8 cellular contexts compared by ENCODE assay signal in the genomic region with DNA sequence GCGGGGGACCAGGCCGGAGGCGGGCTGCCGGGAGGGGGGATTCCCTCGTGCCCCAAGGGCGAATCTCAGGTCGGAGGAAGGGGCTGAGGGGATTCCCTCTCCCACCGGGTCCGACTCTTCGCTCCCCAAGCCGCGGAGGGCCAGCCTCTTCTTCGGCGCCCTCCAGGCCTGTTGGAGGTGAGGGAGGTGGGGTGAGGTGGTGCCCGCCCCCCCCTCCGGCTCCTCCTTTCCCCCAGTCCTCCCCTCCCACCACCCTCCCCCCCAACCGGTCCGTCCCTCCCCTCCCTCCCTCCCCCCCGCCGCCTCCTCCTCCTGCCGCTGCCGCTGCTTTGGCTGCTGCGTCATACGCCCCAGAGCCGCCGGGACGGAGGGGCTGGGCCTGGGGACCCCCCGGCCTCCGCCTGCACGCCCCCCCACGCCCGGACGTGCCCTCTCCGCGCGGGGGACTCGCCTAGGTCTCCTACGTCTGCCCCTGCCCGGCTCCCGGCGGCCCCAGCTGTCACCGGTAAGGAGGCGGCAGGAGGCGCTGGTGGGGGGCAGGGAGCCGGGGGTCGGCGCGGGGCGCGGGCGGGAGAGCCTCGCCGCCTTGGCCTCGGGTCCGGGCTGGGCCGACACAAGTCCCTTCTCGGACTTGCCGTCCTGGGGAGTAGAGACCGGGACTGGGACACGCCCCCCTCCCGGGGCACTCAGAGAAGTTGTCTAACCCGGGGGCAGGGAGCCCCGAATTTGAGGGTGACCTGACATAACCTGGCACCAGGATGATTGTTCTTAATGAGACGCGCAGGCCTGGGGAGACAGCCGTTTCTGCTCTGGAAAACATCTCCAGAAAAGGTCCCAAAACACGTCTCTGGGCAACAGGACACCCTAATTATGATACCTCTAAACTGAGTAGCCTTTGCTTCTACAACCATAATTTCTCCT. TPM values are rescaled to one million over a fixed set of nuclear protein-coding genes. Genes with fewer than 3 reads are reported as not detected.
A peak's percentile ranks its signal among the peaks of the same experiment; 100 is the strongest.
DNase-seq lines count a peak whose midpoint lies in the region; ATAC-seq and TF ChIP-seq lines count a peak whose summit lies in the region.

A gene (plus strand): TSS at position 304 of the 921 bp plus-strand sequence. CDS start 1,250 bp downstream, outside the sequence.

- CTCF ChIA-PET in WTC11 (lab: Charles Lee): interaction anchor here (0.6 to 2.1 kb wide), 11 partner anchors 8 to 1548 kb away, joined by 3 to 17 read pairs (median 4); a partner anchor contains a TSS

- no peaks in the 10 kb centered on the region for H3K9me3 Mint-ChIP-seq in WTC11

- peak within 1 kb of the TSS; percentile 85 for H3K9ac ChIP-seq in endocrine pancreas (ENCODE audit: control insufficient read depth, insufficient read depth, low read length)

- POLR2A ChIA-PET in WTC11 (lab: Charles Lee): interaction anchor here (0.6 to 1.8 kb wide), 7 partner anchors 14 to 29 kb away, joined by 3 to 10 read pairs (median 4); no protein-coding TSS in a partner anchor

- no peaks in the 10 kb centered on the region for H3K27me3 Mint-ChIP-seq in WTC11 (ENCODE audit: low read depth)

- H3K27ac Mint-ChIP-seq in WTC11: peak within 1 kb of the TSS; percentile 98

- ATAC-seq in GM21786 (IDR thresholded peaks at IDR 0.05; ENCODE audit: unreplicated experiment): peak; percentile 22
- no peak; the same call in 1 of the 2 replicates for ATAC-seq in WTC11

- peaks cover 50% of the 10 kb centered on the region for H3K36me3 Mint-ChIP-seq in WTC11

- H3K9me3 ChIP-seq in endocrine pancreas (ENCODE audit: control insufficient read depth, low read length): no peaks in the 10 kb centered on the region
- no peaks in the 10 kb centered on the region for H3K9me3 ChIP-seq in mesodermal cell (ENCODE audit: control insufficient read depth, low read length)
- H3K9me3 ChIP-seq in thymus (ENCODE audit: control insufficient read depth): no peaks in the 10 kb centered on the region

- no peak for TF ChIP-seq CTCF in WTC11 (IDR thresholded peaks at IDR 0.05)

- no peaks in the 10 kb centered on the region for H3K27me3 ChIP-seq in endocrine pancreas (ENCODE audit: control insufficient read depth, insufficient read depth, low read length)
- no peaks in the 10 kb centered on the region for H3K27me3 ChIP-seq in thymus (ENCODE audit: control insufficient read depth, insufficient read depth)

- H3K4me1 Mint-ChIP-seq in WTC11: peaks cover 29% of the 10 kb centered on the region

- H3K4me3 ChIP-seq in Jurkat, Clone E6-1 (ENCODE audit: low read length): peak within 1 kb of the TSS; percentile 65
- peak within 1 kb of the TSS; percentile 74 for H3K4me3 ChIP-seq in endocrine pancreas (ENCODE audit: control insufficient read depth, insufficient read depth, low read length)
- peak within 1 kb of the TSS; percentile 81 for H3K4me3 ChIP-seq in mesodermal cell (ENCODE audit: extremely low read depth, insufficient read depth, low read length, poor library complexity, severe bottlenecking)
- H3K4me3 ChIP-seq in thymus (ENCODE audit: low read length): peak within 1 kb of the TSS; percentile 88

- H3K36me3 ChIP-seq in endocrine pancreas (ENCODE audit: control insufficient read depth, insufficient read depth, low read length): no peaks in the 10 kb centered on the region
- H3K36me3 ChIP-seq in mesodermal cell (ENCODE audit: control insufficient read depth, insufficient read depth, low read length): peaks cover 68% of the 10 kb centered on the region
- H3K36me3 ChIP-seq in thymus (ENCODE audit: control insufficient read depth, insufficient read depth): peaks cover 46% of the 10 kb centered on the region

- peak within 1 kb of the TSS; percentile 88 for H3K27ac ChIP-seq in mesodermal cell (ENCODE audit: low read depth, low read length, severe bottlenecking)
- H3K27ac ChIP-seq in thymus (ENCODE audit: low read depth): peak within 1 kb of the TSS; percentile 95

- 1% methylated on average over 40 to 46 of the region's 67 CpGs for WGBS in mesodermal cell (ENCODE audit: insufficient coverage in 2 of 2), 2 experiments
- 2% methylated on average over 65 of the region's 67 CpGs for WGBS in thymus

- H3K4me1 ChIP-seq in endocrine pancreas (ENCODE audit: control insufficient read depth, insufficient read depth, low read length) (no peaks in the 10 kb centered on the region), mesodermal cell (ENCODE audit: control insufficient read depth, insufficient read depth, low read length, poor library complexity, severe bottlenecking) (peaks cover 22% of the 10 kb centered on the region), thymus (ENCODE audit: control insufficient read depth, insufficient read depth, low read length) (peaks cover 7% of the 10 kb centered on the region)

- H3K4me3 Mint-ChIP-seq in WTC11: peak within 1 kb of the TSS; percentile 83

- peak; percentile 71 for DNase-seq in SIG-M5 treated with dmso at 0.1 percent for 504 hours (lab: John Stamatoyannopoulos, UW; ENCODE audit: unreplicated experiment)
- DNase-seq in SIG-M5 (lab: John Stamatoyannopoulos, UW): no peak
- DNase-seq in Jurkat, Clone E6-1 (ENCODE audit: low read depth, low spot score): peak; percentile 63
- peak; percentile 47 for DNase-seq in WTC11 (ENCODE audit: low spot score)

TF ChIP-seq in WTC11, 78 proteins besides CTCF, POLR2A, EP300 and RAD21:
- TF ChIP-seq, protein P1, sequence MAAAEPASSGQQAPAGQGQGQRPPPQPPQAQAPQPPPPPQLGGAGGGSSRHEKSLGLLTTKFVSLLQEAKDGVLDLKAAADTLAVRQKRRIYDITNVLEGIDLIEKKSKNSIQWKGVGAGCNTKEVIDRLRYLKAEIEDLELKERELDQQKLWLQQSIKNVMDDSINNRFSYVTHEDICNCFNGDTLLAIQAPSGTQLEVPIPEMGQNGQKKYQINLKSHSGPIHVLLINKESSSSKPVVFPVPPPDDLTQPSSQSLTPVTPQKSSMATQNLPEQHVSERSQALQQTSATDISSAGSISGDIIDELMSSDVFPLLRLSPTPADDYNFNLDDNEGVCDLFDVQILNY (CRISPR knock-in tag; IDR thresholded peaks at IDR 0.05): 0 out of 2 replicates have a peak, but pooled peaks have one; percentile 7
- TF ChIP-seq, protein P2, sequence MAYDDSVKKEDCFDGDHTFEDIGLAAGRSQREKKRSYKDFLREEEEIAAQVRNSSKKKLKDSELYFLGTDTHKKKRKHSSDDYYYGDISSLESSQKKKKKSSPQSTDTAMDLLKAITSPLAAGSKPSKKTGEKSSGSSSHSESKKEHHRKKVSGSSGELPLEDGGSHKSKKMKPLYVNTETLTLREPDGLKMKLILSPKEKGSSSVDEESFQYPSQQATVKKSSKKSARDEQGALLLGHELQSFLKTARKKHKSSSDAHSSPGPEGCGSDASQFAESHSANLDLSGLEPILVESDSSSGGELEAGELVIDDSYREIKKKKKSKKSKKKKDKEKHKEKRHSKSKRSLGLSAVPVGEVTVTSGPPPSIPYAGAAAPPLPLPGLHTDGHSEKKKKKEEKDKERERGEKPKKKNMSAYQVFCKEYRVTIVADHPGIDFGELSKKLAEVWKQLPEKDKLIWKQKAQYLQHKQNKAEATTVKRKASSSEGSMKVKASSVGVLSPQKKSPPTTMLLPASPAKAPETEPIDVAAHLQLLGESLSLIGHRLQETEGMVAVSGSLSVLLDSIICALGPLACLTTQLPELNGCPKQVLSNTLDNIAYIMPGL (CRISPR knock-in tag; IDR thresholded peaks at IDR 0.05): peak; percentile 36; the same call in 1 of the 2 replicates
- TF ChIP-seq, protein P3, sequence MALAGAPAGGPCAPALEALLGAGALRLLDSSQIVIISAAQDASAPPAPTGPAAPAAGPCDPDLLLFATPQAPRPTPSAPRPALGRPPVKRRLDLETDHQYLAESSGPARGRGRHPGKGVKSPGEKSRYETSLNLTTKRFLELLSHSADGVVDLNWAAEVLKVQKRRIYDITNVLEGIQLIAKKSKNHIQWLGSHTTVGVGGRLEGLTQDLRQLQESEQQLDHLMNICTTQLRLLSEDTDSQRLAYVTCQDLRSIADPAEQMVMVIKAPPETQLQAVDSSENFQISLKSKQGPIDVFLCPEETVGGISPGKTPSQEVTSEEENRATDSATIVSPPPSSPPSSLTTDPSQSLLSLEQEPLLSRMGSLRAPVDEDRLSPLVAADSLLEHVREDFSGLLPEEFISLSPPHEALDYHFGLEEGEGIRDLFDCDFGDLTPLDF (CRISPR knock-in tag; IDR thresholded peaks at IDR 0.05): no peak

RNA-seq across cellular contexts. Expression of the gene that starts here (rescaled TPM):
- 48.0 TPM for polyA plus RNA-seq in Jurkat, Clone E6-1 (2012; ENCODE audit: insufficient read depth, insufficient read length)
- total RNA-seq in WTC11 (2021): 60.0 to 63.6 TPM (median 60.2 TPM) in 3 replicates
- polyA plus RNA-seq in mesodermal cell (2013, experiment 1 of 2): 71.3 TPM
- polyA plus RNA-seq in mesodermal cell (2013, experiment 2 of 2): 60.7 TPM
- polyA plus RNA-seq in thymus: 141 TPM
